Comparison of ENCODE assay signal across 36 cellular contexts in genomic region chr5:2215059-2215458, GRCh38.
"Had no signal": no experiment of that assay in that cellular context is flagged by ENCODE, and none has a peak within 500 bp of the region (broad histone marks: within the 10 kb centered on the region; RNA-seq: fewer than 3 reads in every experiment).

No MANE protein-coding gene starts in this region.

- H3K36me3 ChIP-seq: ascending aorta, cardiac muscle cell had no signal

- H3K9me3 Mint-ChIP-seq: activated B cell treated with CpG ODN at 0.5 μM for 24 hours; activated CD4-positive, alpha-beta memory T cell treated with anti-CD3 and anti-CD28 coated beads for 36 hours; activated CD4-positive, alpha-beta T cell treated with anti-CD3 and anti-CD28 coated beads, Interleukin-2, amount 10 ng/mL, durations not matched to agents 24 days and 14 days; activated CD8-positive, alpha-beta T cell treated with anti-CD3 and anti-CD28 coated beads for 36 hours; activated naive CD4-positive, alpha-beta T cell treated with anti-CD3 and anti-CD28 coated beads, Interleukin-2, amount 10 ng/mL, durations not matched to agents 7 days and 5 days; activated naive CD4-positive, alpha-beta T cell treated with anti-CD3 and anti-CD28 coated beads, Interleukin-2, amount 50 U/mL, for 24 hours; activated naive CD8-positive, alpha-beta T cell treated with anti-CD3 and anti-CD28 coated beads, Interleukin-2, amount 10 ng/mL, durations not matched to agents 7 days and 5 days; activated T-cell treated with anti-CD3 and anti-CD28 coated beads, Interleukin-2, amount 50 U/mL, for 4 hours; activated T-helper 1 cell treated with anti-CD3 and anti-CD28 coated beads, Interleukin-12 subunit alpha, Interleukin-12 subunit beta, Interleukin-2, Interleukin-4 antibody, amounts not matched to agents 30 ng/mL and 10 ng/mL and 1 ng/mL, durations not matched to agents 14 hours and 24 hours and 36 hours; activated T-helper 17 cell treated with anti-CD3 and anti-CD28 coated beads, Interleukin-2, amount 50 U/mL, for 72 hours; T-helper 1 cell treated with Interleukin-12 subunit alpha and Interleukin-12 subunit beta and Interleukin-4 antibody, amounts not matched to agents 30 μg/mL and 1 μg/mL, for 36 hours; T-helper 2 cell treated with Interferon-gamma antibody and Interleukin-4, amounts not matched to agents 5 μg/mL and 100 μg/mL, for 36 hours had no signal

- H3K9me3 ChIP-seq: ascending aorta had no signal

- H3K4me3 ChIP-seq: ascending aorta, cardiac muscle cell had no signal

- H3K27ac ChIP-seq: ascending aorta, cardiac muscle cell, VCaP had no signal

- H3K36me3 Mint-ChIP-seq: activated CD4-positive, alpha-beta memory T cell treated with anti-CD3 and anti-CD28 coated beads for 36 hours; activated naive CD4-positive, alpha-beta T cell treated with anti-CD3 and anti-CD28 coated beads, Interleukin-2, amount 10 ng/mL, durations not matched to agents 7 days and 5 days; activated naive CD4-positive, alpha-beta T cell treated with anti-CD3 and anti-CD28 coated beads, Interleukin-2, amount 50 U/mL, for 24 hours; activated naive CD8-positive, alpha-beta T cell; activated naive CD8-positive, alpha-beta T cell treated with anti-CD3 and anti-CD28 coated beads, Interleukin-2, amount 10 ng/mL, durations not matched to agents 7 days and 5 days; brain had no signal

- H3K27me3 Mint-ChIP-seq: activated B cell treated with CpG ODN at 0.5 μM for 24 hours; activated CD4-positive, alpha-beta T cell treated with anti-CD3 and anti-CD28 coated beads, Interleukin-2, amount 10 ng/mL, durations not matched to agents 24 days and 14 days; activated CD8-positive, alpha-beta T cell treated with anti-CD3 and anti-CD28 coated beads for 36 hours; activated naive CD4-positive, alpha-beta T cell treated with anti-CD3 and anti-CD28 coated beads, Interleukin-2, amount 10 ng/mL, durations not matched to agents 7 days and 5 days; activated naive CD4-positive, alpha-beta T cell treated with anti-CD3 and anti-CD28 coated beads, Interleukin-2, amount 50 U/mL, for 24 hours; activated naive CD8-positive, alpha-beta T cell treated with anti-CD3 and anti-CD28 coated beads, Interleukin-2, amount 10 ng/mL, durations not matched to agents 7 days and 5 days; activated naive CD8-positive, alpha-beta T cell treated with anti-CD3 and anti-CD28 coated beads, Interleukin-2, amount 50 U/mL, for 24 hours had no signal

- H3K4me3 Mint-ChIP-seq: activated B cell treated with CpG ODN at 0.5 μM for 24 hours; activated CD4-positive, alpha-beta memory T cell treated with anti-CD3 and anti-CD28 coated beads for 36 hours; activated CD4-positive, alpha-beta T cell treated with anti-CD3 and anti-CD28 coated beads, Interleukin-2, amount 10 ng/mL, durations not matched to agents 24 days and 14 days; activated CD8-positive, alpha-beta T cell treated with anti-CD3 and anti-CD28 coated beads for 36 hours; activated naive CD4-positive, alpha-beta T cell treated with anti-CD3 and anti-CD28 coated beads, Interleukin-2, amount 10 ng/mL, durations not matched to agents 7 days and 5 days; activated naive CD4-positive, alpha-beta T cell treated with anti-CD3 and anti-CD28 coated beads, Interleukin-2, amount 50 U/mL, for 24 hours; activated naive CD8-positive, alpha-beta T cell; activated naive CD8-positive, alpha-beta T cell treated with anti-CD3 and anti-CD28 coated beads, Interleukin-2, amount 10 ng/mL, durations not matched to agents 7 days and 5 days; activated naive CD8-positive, alpha-beta T cell treated with anti-CD3 and anti-CD28 coated beads, Interleukin-2, amount 50 U/mL, for 24 hours; activated T-cell treated with anti-CD3 and anti-CD28 coated beads, Interleukin-2, amount 50 U/mL, for 4 hours; activated T-cell treated with anti-CD3 and anti-CD28 coated beads, Interleukin-2, amount 50 U/mL, for 72 hours; activated T-helper 1 cell treated with anti-CD3 and anti-CD28 coated beads, Interleukin-12 subunit alpha, Interleukin-12 subunit beta, Interleukin-2, Interleukin-4 antibody, amounts not matched to agents 30 ng/mL and 10 ng/mL and 1 ng/mL, durations not matched to agents 14 hours and 24 hours and 36 hours; activated T-helper 17 cell treated with anti-CD3 and anti-CD28 coated beads, Interleukin-2, amount 50 U/mL, for 72 hours; T-helper 1 cell treated with Interleukin-12 subunit alpha and Interleukin-12 subunit beta and Interleukin-4 antibody, amounts not matched to agents 30 μg/mL and 1 μg/mL, for 36 hours; T-helper 2 cell treated with Interferon-gamma antibody and Interleukin-4, amounts not matched to agents 5 μg/mL and 100 μg/mL, for 36 hours had no signal

- H3K27me3 ChIP-seq: ascending aorta had no signal

- H3K4me1 Mint-ChIP-seq: activated B cell treated with CpG ODN at 0.5 μM for 24 hours; activated CD4-positive, alpha-beta T cell treated with anti-CD3 and anti-CD28 coated beads, Interleukin-2, amount 10 ng/mL, durations not matched to agents 24 days and 14 days; activated naive CD4-positive, alpha-beta T cell treated with anti-CD3 and anti-CD28 coated beads, Interleukin-2, amount 10 ng/mL, durations not matched to agents 7 days and 5 days; activated naive CD4-positive, alpha-beta T cell treated with anti-CD3 and anti-CD28 coated beads, Interleukin-2, amount 50 U/mL, for 24 hours; activated naive CD8-positive, alpha-beta T cell treated with anti-CD3 and anti-CD28 coated beads, Interleukin-2, amount 10 ng/mL, durations not matched to agents 7 days and 5 days; activated naive CD8-positive, alpha-beta T cell treated with anti-CD3 and anti-CD28 coated beads, Interleukin-2, amount 50 U/mL, for 24 hours; activated T-helper 17 cell treated with anti-CD3 and anti-CD28 coated beads, Interleukin-2, amount 50 U/mL, for 72 hours had no signal

- ATAC-seq: activated CD8-positive, alpha-beta T cell treated with anti-CD3 and anti-CD28 coated beads for 36 hours; activated naive CD8-positive, alpha-beta T cell treated with anti-CD3 and anti-CD28 coated beads, Interleukin-2, amount 50 U/mL, for 24 hours; activated T-cell treated with anti-CD3 and anti-CD28 coated beads, Interleukin-2, amount 50 U/mL, for 4 hours; activated T-cell treated with anti-CD3 and anti-CD28 coated beads, Interleukin-2, amount 50 U/mL, for 72 hours; activated T-helper 17 cell treated with anti-CD3 and anti-CD28 coated beads, Interleukin-2, amount 50 U/mL, for 72 hours had no signal

- H3K4me1 ChIP-seq: ascending aorta had no signal

- H3K27ac Mint-ChIP-seq: activated B cell treated with CpG ODN at 0.5 μM for 24 hours; activated CD4-positive, alpha-beta memory T cell treated with anti-CD3 and anti-CD28 coated beads for 36 hours; activated CD4-positive, alpha-beta T cell treated with anti-CD3 and anti-CD28 coated beads, Interleukin-2, amount 10 ng/mL, durations not matched to agents 24 days and 14 days; activated CD8-positive, alpha-beta T cell treated with anti-CD3 and anti-CD28 coated beads for 36 hours; activated naive CD4-positive, alpha-beta T cell treated with anti-CD3 and anti-CD28 coated beads, Interleukin-2, amount 10 ng/mL, durations not matched to agents 7 days and 5 days; activated naive CD4-positive, alpha-beta T cell treated with anti-CD3 and anti-CD28 coated beads, Interleukin-2, amount 50 U/mL, for 24 hours; activated naive CD8-positive, alpha-beta T cell; activated naive CD8-positive, alpha-beta T cell treated with anti-CD3 and anti-CD28 coated beads, Interleukin-2, amount 10 ng/mL, durations not matched to agents 7 days and 5 days; activated naive CD8-positive, alpha-beta T cell treated with anti-CD3 and anti-CD28 coated beads, Interleukin-2, amount 50 U/mL, for 24 hours; activated T-cell treated with anti-CD3 and anti-CD28 coated beads, Interleukin-2, amount 50 U/mL, for 72 hours; activated T-helper 1 cell treated with anti-CD3 and anti-CD28 coated beads, Interleukin-12 subunit alpha, Interleukin-12 subunit beta, Interleukin-2, Interleukin-4 antibody, amounts not matched to agents 30 ng/mL and 10 ng/mL and 1 ng/mL, durations not matched to agents 14 hours and 24 hours and 36 hours; activated T-helper 17 cell treated with anti-CD3 and anti-CD28 coated beads, Interleukin-2, amount 50 U/mL, for 72 hours; T-helper 1 cell treated with Interleukin-12 subunit alpha and Interleukin-12 subunit beta and Interleukin-4 antibody, amounts not matched to agents 30 μg/mL and 1 μg/mL, for 36 hours; T-helper 2 cell treated with Interferon-gamma antibody and Interleukin-4, amounts not matched to agents 5 μg/mL and 100 μg/mL, for 36 hours had no signal

- DNase-seq: activated B cell treated with CpG ODN at 0.5 μM for 24 hours; activated CD4-positive, alpha-beta memory T cell treated with anti-CD3 and anti-CD28 coated beads for 36 hours; activated CD4-positive, alpha-beta T cell treated with anti-CD3 and anti-CD28 coated beads for 4 hours; activated CD4-positive, alpha-beta T cell treated with anti-CD3 and anti-CD28 coated beads, Interleukin-2, amount 10 ng/mL, durations not matched to agents 24 days and 14 days; activated CD4-positive, alpha-beta T cell treated with anti-CD3 and anti-CD28 coated beads, Interleukin-2, amount 50 U/mL, for 1 hour; activated CD4-positive, alpha-beta T cell treated with anti-CD3 and anti-CD28 coated beads, Interleukin-2, amount 50 U/mL, for 4 hours; activated CD4-positive, CD25-positive, alpha-beta regulatory T cell treated with anti-CD3 and anti-CD28 coated beads, Interleukin-2, amount 50 U/mL, for 72 hours; activated CD8-positive, alpha-beta memory T cell treated with anti-CD3 and anti-CD28 coated beads, Interleukin-2, amount 50 U/mL, for 4 hours; activated CD8-positive, alpha-beta T cell treated with anti-CD3 and anti-CD28 coated beads for 36 hours; activated effector memory CD4-positive, alpha-beta T cell treated with anti-CD3 and anti-CD28 coated beads, Interleukin-2, amount 50 U/mL, for 16 hours; activated gamma-delta T cell treated with Interleukin-2 at 50 U/mL for 16 hours; activated naive CD4-positive, alpha-beta T cell; activated naive CD4-positive, alpha-beta T cell treated with anti-CD3 and anti-CD28 coated beads, Interleukin-2, amount 10 ng/mL, durations not matched to agents 7 days and 5 days; activated naive CD8-positive, alpha-beta T cell treated with anti-CD3 and anti-CD28 coated beads, Interleukin-2, amount 10 ng/mL, durations not matched to agents 7 days and 5 days; activated naive CD8-positive, alpha-beta T cell treated with anti-CD3 and anti-CD28 coated beads, Interleukin-2, amount 50 U/mL, for 24 hours; activated T-cell treated with anti-CD3 and anti-CD28 coated beads for 4 hours; activated T-cell treated with anti-CD3 and anti-CD28 coated beads, Interleukin-2, amount 50 U/mL, for 1 hour; activated T-cell treated with anti-CD3 and anti-CD28 coated beads, Interleukin-2, amount 50 U/mL, for 4 hours; activated T-cell treated with anti-CD3 and anti-CD28 coated beads, Interleukin-2, amount 50 U/mL, for 72 hours; amygdala; anterior cingulate cortex; caudate nucleus; SW 1271; T-helper 1 cell; T-helper 2 cell; T-helper 9 cell had no signal
